Comparison of ENCODE assay signal across 24 cellular contexts in genomic region chr5:179206366-179206765, GRCh38.
"Had no signal": no experiment of that assay in that cellular context is flagged by ENCODE, and none has a peak within 500 bp of the region (broad histone marks: within the 10 kb centered on the region; RNA-seq: fewer than 3 reads in every experiment).

No MANE protein-coding gene starts in this region.

- H3K36me3 ChIP-seq: SJCRH30 had no signal

- ATAC-seq: Panc1, PC-3, SK-N-SH treated with all-trans-retinoic acid at 6 μM for 48 hours had no signal

- H3K4me1 ChIP-seq: SJCRH30 had no signal

- H3K4me3 ChIP-seq: MG63, SJCRH30 had no signal

- DNase-seq: Karpas-422, KG1, MG63, NCI-H1092, NCI-H1105 treated with DMSO at 0.1 percent for 48 hours, NCI-H1417 treated with DMSO at 0.1 percent for 48 hours, NCI-H146, NCI-H1694 treated with DMSO at 0.1 percent for 48 hours, NCI-H1930, NCI-H2081, NCI-H2107, NCI-H2171, NCI-H226, NCI-H446, NCI-H510A, NCI-H524 treated with DMSO at 0.1 percent for 48 hours, NCI-H69, NCI-H774, PC-3, SHP77 treated with DMSO at 0.1 percent for 48 hours, SJCRH30 had no signal

- H3K27ac ChIP-seq: RWPE1, SJCRH30 had no signal

- H3K9me3 ChIP-seq: MG63, SJCRH30 had no signal

- H3K27me3 ChIP-seq: MG63, SJCRH30 had no signal
